Comparison of ENCODE assay signal across 32 cellular contexts in the genomic region with DNA sequence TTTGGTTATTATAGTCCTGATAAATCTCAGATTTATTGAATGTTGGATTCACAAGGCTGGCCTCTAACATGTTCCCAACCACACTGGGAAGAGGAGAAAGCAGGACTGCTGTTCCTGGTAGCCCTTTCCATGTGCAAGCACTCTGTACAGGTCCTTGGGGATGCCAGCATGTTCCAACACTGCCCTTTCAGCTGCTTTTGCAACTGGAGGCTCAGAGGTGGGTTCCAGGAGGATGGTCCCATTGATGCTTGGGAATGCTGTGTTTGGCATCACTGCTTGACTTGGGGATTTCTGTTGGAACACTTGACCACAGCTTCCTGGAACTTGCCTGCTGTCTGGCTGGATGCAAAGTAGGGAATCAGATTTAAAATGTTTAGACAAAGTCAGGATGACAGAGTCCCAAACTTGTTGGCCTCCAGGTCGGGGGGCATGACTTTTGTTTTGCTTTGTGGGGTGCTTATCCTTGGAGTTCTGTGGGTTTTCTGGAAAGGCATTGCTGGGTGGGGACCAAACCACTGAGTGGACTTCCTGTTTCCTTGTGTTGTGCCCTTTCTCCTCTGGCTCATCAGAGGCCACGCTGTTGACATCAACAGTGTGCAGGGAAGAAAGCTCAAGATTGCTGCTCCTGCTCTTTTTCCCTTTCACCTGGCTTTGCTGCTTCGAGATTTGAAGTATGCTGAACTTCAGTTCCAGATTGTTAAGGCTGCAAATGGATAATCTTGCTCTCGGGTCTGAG.
A peak's percentile ranks its signal among the peaks of the same experiment; 100 is the strongest.
DNase-seq lines count a peak whose midpoint lies in the region; ATAC-seq, FAIRE-seq and TF ChIP-seq lines count a peak whose summit lies in the region.
"Had no signal": no experiment of that assay in that cellular context is flagged by ENCODE, and none has a peak within 500 bp of the region (broad histone marks: within the 10 kb centered on the region; RNA-seq: fewer than 3 reads in every experiment).

No MANE protein-coding gene starts in this region.

- FAIRE-seq in HepG2 (lab: Jason Lieb, UNC): no peak
- FAIRE-seq: A204.1, frontal cortex had no signal

- no peak overlapping the region for H2AFZ ChIP-seq in HepG2 (ENCODE audit: low read length)
- H2AFZ ChIP-seq: GM23248 had no signal

- H3K4me3 Mint-ChIP-seq in naive thymus-derived CD4-positive, alpha-beta T cell: no peak overlapping the region
- H3K4me3 Mint-ChIP-seq: activated CD8-positive, alpha-beta memory T cell treated with anti-CD3 and anti-CD28 coated beads, Interleukin-2, amount 10 ng/mL, durations not matched to agents 7 days and 5 days; activated T-cell treated with anti-CD3 and anti-CD28 coated beads, Interleukin-2, amount 50 U/mL, for 4 hours; central memory CD8-positive, alpha-beta T cell; memory B cell; nephron progenitor cell; stimulated activated memory B cell treated with anti-CD40 and anti-IgM and Interleukin-4, amounts not matched to agents 10 μg/mL and 1 μg/mL and 100 μg/mL, for 72 hours; T-cell; type B pancreatic cell had no signal

- no peaks in the 10 kb centered on the region for H3K36me3 Mint-ChIP-seq in naive thymus-derived CD4-positive, alpha-beta T cell
- H3K36me3 Mint-ChIP-seq: activated CD8-positive, alpha-beta memory T cell treated with anti-CD3 and anti-CD28 coated beads, Interleukin-2, amount 10 ng/mL, durations not matched to agents 7 days and 5 days; memory B cell; stimulated activated memory B cell treated with anti-CD40 and anti-IgM and Interleukin-4, amounts not matched to agents 10 μg/mL and 1 μg/mL and 100 μg/mL, for 72 hours; T-cell; type B pancreatic cell had no signal

- TF ChIP-seq POLR2A in HepG2 (IDR thresholded peaks at IDR 0.05; ENCODE audit: insufficient read depth in 1 of 2, low read depth in 2 of 2, low read length in 2 of 2): no peak

- H3K4me1 ChIP-seq in liver (ENCODE audit: control insufficient read depth in 4 of 4, insufficient read depth in 4 of 4, low read length in 3 of 4) (peaks cover 0 to 2% (median 0%) of the 10 kb centered on the region in 4 donors), HepG2 (ENCODE audit: insufficient read depth, low read length) (0 out of 2 replicates have a peak, but pooled peaks cover 5% of the 10 kb centered on the region), psoas muscle (no peaks in the 10 kb centered on the region)
- no peaks in the 10 kb centered on the region for H3K4me1 ChIP-seq in naive thymus-derived CD4-positive, alpha-beta T cell (ENCODE audit: control insufficient read depth in 2 of 2, insufficient read depth in 2 of 2, low read length in 2 of 2)

- no peak overlapping the region for H3K4me2 ChIP-seq in HepG2 (ENCODE audit: low read depth, low read length)

- H3K9me3 Mint-ChIP-seq in naive thymus-derived CD4-positive, alpha-beta T cell: peaks cover 0 to 5% (median 0%) of the 10 kb centered on the region in 11 donors
- H3K9me3 Mint-ChIP-seq: activated T-cell treated with anti-CD3 and anti-CD28 coated beads, Interleukin-2, amount 50 U/mL, for 4 hours; central memory CD8-positive, alpha-beta T cell; memory B cell; stimulated activated memory B cell treated with anti-CD40 and anti-IgM and Interleukin-4, amounts not matched to agents 10 μg/mL and 1 μg/mL and 100 μg/mL, for 72 hours; T-cell; type B pancreatic cell had no signal

- H3K27me3 ChIP-seq in liver (ENCODE audit: control insufficient read depth in 4 of 4, insufficient read depth in 4 of 4, low read length in 3 of 4) (no peaks in the 10 kb centered on the region), HepG2 (ENCODE audit: control insufficient read depth in 1 of 2, insufficient read depth in 2 of 2, low read length in 2 of 2) (no peaks in the 10 kb centered on the region), psoas muscle (ENCODE audit: insufficient read depth in 3 of 3, low read length in 2 of 3) (no peaks in the 10 kb centered on the region)
- H3K27me3 ChIP-seq in naive thymus-derived CD4-positive, alpha-beta T cell (ENCODE audit: control insufficient read depth in 2 of 2, insufficient read depth in 2 of 2, low read length in 2 of 2): no peaks in the 10 kb centered on the region

- H3K4me3 ChIP-seq in liver (ENCODE audit: low read depth in 1 of 3, low read length in 3 of 3): no peak overlapping the region
- H3K4me3 ChIP-seq in HepG2 (replicated peaks in 1 of 3; ENCODE audit: insufficient read depth in 1 of 3, low read depth in 2 of 3, low read length in 3 of 3): no peak overlapping the region
- H3K4me3 ChIP-seq in psoas muscle: no peak overlapping the region
- H3K4me3 ChIP-seq in naive thymus-derived CD4-positive, alpha-beta T cell (ENCODE audit: low read length): no peak overlapping the region
- H3K4me3 ChIP-seq: esophagus squamous epithelium, GM23248 had no signal

- ATAC-seq in HepG2 (no peak), left cardiac atrium (peak; percentile 51 to 85), psoas muscle (peak in 3 of 4 donors; percentile 36 to 67 (median 54)), GM21737 (IDR thresholded peaks at IDR 0.05; ENCODE audit: unreplicated experiment) (no peak)
- ATAC-seq in naive thymus-derived CD4-positive, alpha-beta T cell: no peak
- ATAC-seq: activated CD4-positive, CD25-positive, alpha-beta regulatory T cell treated with anti-CD3 and anti-CD28 coated beads, Interleukin-2, amount 50 U/mL, for 24 hours; activated CD8-positive, alpha-beta memory T cell treated with anti-CD3 and anti-CD28 coated beads, Interleukin-2, amount 10 ng/mL, durations not matched to agents 7 days and 5 days; activated T-cell treated with anti-CD3 and anti-CD28 coated beads, Interleukin-2, amount 50 U/mL, for 4 hours; stimulated activated memory B cell treated with anti-CD40 and anti-IgM and Interleukin-4, amounts not matched to agents 10 μg/mL and 1 μg/mL and 100 μg/mL, for 72 hours; T-cell had no signal

- H3K9ac ChIP-seq in liver (ENCODE audit: low read depth in 1 of 2, low read length in 2 of 2) (no peak overlapping the region), HepG2 (ENCODE audit: insufficient read depth, low read depth, low read length) (no peak overlapping the region)
- H3K9ac ChIP-seq: GM23248 had no signal

- H3K79me2 ChIP-seq in HepG2 (ENCODE audit: insufficient read depth, low read length): no peaks in the 10 kb centered on the region

- DNase-seq in HepG2 (ENCODE audit: low spot score) (no peak), left cardiac atrium (peak; percentile 43), psoas muscle (peak in 1 of 2 donors; percentile 45), iPS-NIHi7 (ENCODE audit: extremely low spot score) (no peak), NCI-H1417 treated with DMSO at 0.1 percent for 48 hours (lab: John Stamatoyannopoulos, UW) (no peak)
- DNase-seq in naive thymus-derived CD4-positive, alpha-beta T cell: no peak
- DNase-seq: activated CD4-positive, alpha-beta T cell treated with anti-CD3 and anti-CD28 coated beads, Interleukin-2, amount 50 U/mL, for 4 hours; activated CD8-positive, alpha-beta memory T cell treated with anti-CD3 and anti-CD28 coated beads, Interleukin-2, amount 10 ng/mL, durations not matched to agents 7 days and 5 days; activated gamma-delta T cell treated with Interleukin-2 at 50 U/mL for 16 hours; activated T-cell treated with anti-CD3 and anti-CD28 coated beads, Interleukin-2, amount 50 U/mL, for 4 hours; Calu3; DMS79 treated with DMSO at 0.1 percent for 48 hours; esophagus squamous epithelium; GF-D8; GM23248; hippocampal formation; IMR-90; NCI-H1092; NCI-H1694 treated with DMSO at 0.1 percent for 48 hours; nephron progenitor cell; posterior cingulate gyrus; substantia nigra; T-cell had no signal

- no peaks in the 10 kb centered on the region for H3K9me3 ChIP-seq in liver (ENCODE audit: control insufficient read depth in 4 of 4, low read length in 3 of 4)
- no peaks in the 10 kb centered on the region for H3K9me3 ChIP-seq in HepG2 (ENCODE audit: low read length)
- H3K9me3 ChIP-seq in psoas muscle: no peaks in the 10 kb centered on the region
- H3K9me3 ChIP-seq in naive thymus-derived CD4-positive, alpha-beta T cell (ENCODE audit: control insufficient read depth in 2 of 3, low read length in 3 of 3): no peaks in the 10 kb centered on the region
- H3K9me3 ChIP-seq: esophagus squamous epithelium had no signal

- peaks cover 0 to 4% (median 0%) of the 10 kb centered on the region in 5 donors for H3K27me3 Mint-ChIP-seq in naive thymus-derived CD4-positive, alpha-beta T cell
- H3K27me3 Mint-ChIP-seq: activated CD8-positive, alpha-beta memory T cell treated with anti-CD3 and anti-CD28 coated beads, Interleukin-2, amount 10 ng/mL, durations not matched to agents 7 days and 5 days; central memory CD8-positive, alpha-beta T cell; memory B cell; T-cell had no signal

- TF ChIP-seq RAD21 in liver (IDR thresholded peaks at IDR 0.05) (no peak), HepG2 (CRISPR knock-in tag; IDR thresholded peaks at IDR 0.05) (no peak)

- no TSS peak for BruUV-seq in HepG2 (replicated peaks; lab: Mats Ljungman, UMichigan)

- H3K27ac Mint-ChIP-seq in naive thymus-derived CD4-positive, alpha-beta T cell: no peak overlapping the region
- H3K27ac Mint-ChIP-seq: activated CD8-positive, alpha-beta memory T cell treated with anti-CD3 and anti-CD28 coated beads, Interleukin-2, amount 10 ng/mL, durations not matched to agents 7 days and 5 days; memory B cell; nephron progenitor cell; stimulated activated memory B cell treated with anti-CD40 and anti-IgM and Interleukin-4, amounts not matched to agents 10 μg/mL and 1 μg/mL and 100 μg/mL, for 72 hours; T-cell; type B pancreatic cell had no signal

- intact Hi-C loops in HepG2 (cut with micrococcal nuclease; ENCODE audit: unreplicated experiment) (no loop called here), left cardiac atrium (cut with DNase I) (no loop called here), psoas muscle (cut with DNase I) (no loop called here)
- intact Hi-C loops in naive thymus-derived CD4-positive, alpha-beta T cell (cut with micrococcal nuclease): loop anchor here in 1 of 2 donors (5.0 kb wide), 1 partner anchor 69 kb away; no protein-coding TSS in a partner anchor

- TF ChIP-seq EP300 in HepG2 (IDR thresholded peaks at IDR 0.05; ENCODE audit: low read depth in 2 of 2, low read length in 2 of 2): no peak
- TF ChIP-seq EP300 in HepG2 (CRISPR knock-in tag; IDR thresholded peaks at IDR 0.05; ENCODE audit: borderline replicate concordance): no peak

- POLR2A ChIA-PET in HepG2 (lab: Yijun Ruan, JAX): no interaction called here
- POLR2A ChIA-PET in naive thymus-derived CD4-positive, alpha-beta T cell (lab: Charles Lee): no interaction called here

- TF ChIP-seq CTCF in liver (IDR thresholded peaks at IDR 0.05; ENCODE audit: low read depth, low read length, missing input control) (no peak), HepG2 (CRISPR knock-in tag; IDR thresholded peaks at IDR 0.05) (no peak), psoas muscle (IDR thresholded peaks at IDR 0.05) (no peak)

- CTCF ChIA-PET in HepG2 (lab: Yijun Ruan, JAX; ENCODE audit: low intra/inter-chr PET ratio, low total read pairs): no interaction called here
- CTCF ChIA-PET in naive thymus-derived CD4-positive, alpha-beta T cell (lab: Charles Lee): no interaction called here

- no peaks in the 10 kb centered on the region for H4K20me1 ChIP-seq in HepG2 (ENCODE audit: insufficient read depth, low read length)

- in situ Hi-C loops in HepG2 (cut with HindIII; ENCODE audit: extremely low pct_ligation_motif_present, low pct_unique_long_range_greater_than_20kb): no loop called here

- whole genome bisulfite sequencing in liver: 73% methylated on average over 4 of the region's 4 CpGs
- WGBS in HepG2 (ENCODE audit: low lambda C conversion rate): 28% methylated on average over 4 of the region's 4 CpGs
- 57 to 74% (median 68%) methylated on average over 4 of the region's 4 CpGs for WGBS in psoas muscle, 3 donors

- H3K4me1 Mint-ChIP-seq in naive thymus-derived CD4-positive, alpha-beta T cell: peaks cover 0 to 7% (median 0%) of the 10 kb centered on the region in 7 donors
- H3K4me1 Mint-ChIP-seq: activated CD8-positive, alpha-beta memory T cell treated with anti-CD3 and anti-CD28 coated beads, Interleukin-2, amount 10 ng/mL, durations not matched to agents 7 days and 5 days; central memory CD8-positive, alpha-beta T cell; memory B cell; stimulated activated memory B cell treated with anti-CD40 and anti-IgM and Interleukin-4, amounts not matched to agents 10 μg/mL and 1 μg/mL and 100 μg/mL, for 72 hours; T-cell had no signal

- H3K36me3 ChIP-seq in liver (ENCODE audit: control insufficient read depth in 4 of 4, insufficient read depth in 3 of 4, low read depth in 1 of 4, low read length in 3 of 4) (no peaks in the 10 kb centered on the region), HepG2 (replicated peaks in 1 of 2; ENCODE audit: control insufficient read depth in 1 of 2, insufficient read depth in 2 of 2, low read length in 2 of 2) (no peaks in the 10 kb centered on the region), psoas muscle (ENCODE audit: insufficient read depth in 1 of 2, low read depth in 1 of 2) (no peaks in the 10 kb centered on the region)
- no peaks in the 10 kb centered on the region for H3K36me3 ChIP-seq in naive thymus-derived CD4-positive, alpha-beta T cell (ENCODE audit: control insufficient read depth in 2 of 3, insufficient read depth in 3 of 3, low read length in 3 of 3)
- H3K36me3 ChIP-seq: esophagus squamous epithelium had no signal

- no peak overlapping the region for H3K27ac ChIP-seq in liver (ENCODE audit: low read depth in 1 of 2, low read length in 2 of 2)
- H3K27ac ChIP-seq in HepG2 (ENCODE audit: extremely low read length, insufficient read depth, low read length): no peak overlapping the region
- H3K27ac ChIP-seq in psoas muscle: no peak overlapping the region
- no peak overlapping the region for H3K27ac ChIP-seq in naive thymus-derived CD4-positive, alpha-beta T cell (ENCODE audit: low read depth, low read length)
- H3K27ac ChIP-seq: GM23248 had no signal

Comparison
In these comparisons a context has a peak if more than half of its experiments do, and no peak if none do; other contexts are left out.
1. ATAC-seq: peak in left cardiac atrium (2 of 2) and psoas muscle (3 of 4); none in HepG2 (single experiment), GM21737 (single experiment) and naive thymus-derived CD4-positive, alpha-beta T cell (single experiment).